ENCODE assay signal across 21 cellular contexts in the genomic region with DNA sequence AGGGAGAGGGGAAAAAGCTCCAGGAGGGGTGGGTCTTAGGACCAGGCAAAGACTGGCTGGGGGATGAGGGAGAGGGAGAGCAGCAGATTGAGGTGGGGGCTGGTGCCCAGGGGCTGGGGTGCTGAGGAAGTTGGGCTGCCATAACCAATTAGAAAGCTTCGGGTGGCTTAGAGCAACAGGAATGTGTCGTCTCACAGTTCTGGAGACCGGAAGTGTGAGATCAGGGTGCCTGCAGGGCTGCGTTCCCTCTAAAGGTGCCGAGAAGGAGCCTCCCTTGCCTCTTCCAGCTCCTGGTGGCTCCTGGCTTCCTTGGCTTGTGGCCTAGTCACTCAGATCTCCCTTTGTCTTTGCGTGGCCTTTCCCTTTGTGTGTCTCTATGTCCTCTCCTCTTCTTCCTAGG. TPM values are rescaled to one million over a fixed set of nuclear protein-coding genes. Genes with fewer than 3 reads are reported as not detected.
"Had no signal": no experiment of that assay in that cellular context is flagged by ENCODE, and none has a peak within 500 bp of the region (broad histone marks: within the 10 kb centered on the region; RNA-seq: fewer than 3 reads in every experiment).

No MANE protein-coding gene starts in this region.

- ATAC-seq: activated CD8-positive, alpha-beta T cell treated with anti-CD3 and anti-CD28 coated beads for 36 hours; lower lobe of right lung; right cardiac atrium; stimulated activated memory B cell treated with anti-CD40 and anti-IgM and Interleukin-4, amounts not matched to agents 10 μg/mL and 1 μg/mL and 100 μg/mL, for 72 hours had no signal

- H3K27ac Mint-ChIP-seq: activated CD8-positive, alpha-beta T cell treated with anti-CD3 and anti-CD28 coated beads for 36 hours; activated naive CD4-positive, alpha-beta T cell treated with anti-CD3 and anti-CD28 coated beads, Interleukin-2, amount 50 U/mL, for 24 hours; stimulated activated memory B cell treated with anti-CD40 and anti-IgM and Interleukin-4, amounts not matched to agents 10 μg/mL and 1 μg/mL and 100 μg/mL, for 72 hours had no signal

- H3K4me1 ChIP-seq: lower lobe of right lung, prostate gland, uterus had no signal

- H3K4me3 ChIP-seq: adrenal gland, lower lobe of right lung, prostate gland, smooth muscle cell, thyroid gland, uterus had no signal

- H3K36me3 Mint-ChIP-seq: activated naive CD4-positive, alpha-beta T cell treated with anti-CD3 and anti-CD28 coated beads, Interleukin-2, amount 50 U/mL, for 24 hours; stimulated activated memory B cell treated with anti-CD40 and anti-IgM and Interleukin-4, amounts not matched to agents 10 μg/mL and 1 μg/mL and 100 μg/mL, for 72 hours had no signal

- H3K27ac ChIP-seq: lower lobe of right lung, prostate gland, thyroid gland, uterus had no signal

- H3K9me3 Mint-ChIP-seq: activated CD8-positive, alpha-beta T cell treated with anti-CD3 and anti-CD28 coated beads for 36 hours; activated naive CD4-positive, alpha-beta T cell treated with anti-CD3 and anti-CD28 coated beads, Interleukin-2, amount 50 U/mL, for 24 hours; nephron; stimulated activated memory B cell treated with anti-CD40 and anti-IgM and Interleukin-4, amounts not matched to agents 10 μg/mL and 1 μg/mL and 100 μg/mL, for 72 hours had no signal

- DNase-seq: activated CD4-positive, alpha-beta T cell treated with anti-CD3 and anti-CD28 coated beads for 48 hours; activated CD4-positive, CD25-positive, alpha-beta regulatory T cell; activated CD8-positive, alpha-beta T cell treated with anti-CD3 and anti-CD28 coated beads for 36 hours; activated gamma-delta T cell; activated T-cell treated with anti-CD3 and anti-CD28 coated beads, Interleukin-2, amount 50 U/mL, for 1 hour; foreskin melanocyte; glutamatergic neuron; lower lobe of right lung; midbrain; right cardiac atrium; stimulated activated CD4-positive, alpha-beta T cell treated with anti-CD3 and anti-CD28 coated beads, Interleukin-4, amount 100 ng/mL, for 4 hours; T1000; thyroid gland; uterus had no signal

- H3K27me3 ChIP-seq: adrenal gland, thyroid gland, uterus had no signal

- H3K9me3 ChIP-seq: adrenal gland, lower lobe of right lung, prostate gland, thyroid gland, uterus had no signal

- H3K4me2 ChIP-seq: smooth muscle cell had no signal

- H3K27me3 Mint-ChIP-seq: activated CD8-positive, alpha-beta T cell treated with anti-CD3 and anti-CD28 coated beads for 36 hours; activated naive CD4-positive, alpha-beta T cell treated with anti-CD3 and anti-CD28 coated beads, Interleukin-2, amount 50 U/mL, for 24 hours had no signal

- H3K36me3 ChIP-seq: adrenal gland, lower lobe of right lung, prostate gland, thyroid gland, uterus had no signal

- H3K4me3 Mint-ChIP-seq: activated CD8-positive, alpha-beta T cell treated with anti-CD3 and anti-CD28 coated beads for 36 hours; activated naive CD4-positive, alpha-beta T cell treated with anti-CD3 and anti-CD28 coated beads, Interleukin-2, amount 50 U/mL, for 24 hours; nephron; stimulated activated memory B cell treated with anti-CD40 and anti-IgM and Interleukin-4, amounts not matched to agents 10 μg/mL and 1 μg/mL and 100 μg/mL, for 72 hours had no signal

RNA-seq across cellular contexts. Expression of gene IL34, which starts 2.2 kb away (rescaled TPM):
- total RNA-seq: activated CD8-positive, alpha-beta T cell treated with anti-CD3 and anti-CD28 coated beads for 36 hours; smooth muscle cell; T-helper 1 cell treated with Interleukin-12 subunit alpha and Interleukin-12 subunit beta and Interleukin-4 antibody, amounts not matched to agents 30 ng/mL and 1 ng/mL, for 36 hours had no signal
